Comparison of ENCODE assay signal across 11 cellular contexts in genomic region chr2:28102455-28102874, GRCh38.
DNase-seq lines count a peak whose midpoint lies in the region; ATAC-seq and TF ChIP-seq lines count a peak whose summit lies in the region.
"Had no signal": no experiment of that assay in that cellular context is flagged by ENCODE, and none has a peak within 500 bp of the region (broad histone marks: within the 10 kb centered on the region; RNA-seq: fewer than 3 reads in every experiment).

No MANE protein-coding gene starts in this region.

- peak; percentile 74 to 87 (median 82) for ATAC-seq in psoas muscle
- ATAC-seq in GM21526 (IDR thresholded peaks at IDR 0.05; ENCODE audit: low FRiP score, unreplicated experiment), result no peak

- no peaks in the 10 kb centered on the region for H3K9me3 ChIP-seq in psoas muscle
- H3K9me3 ChIP-seq: Caco-2 had no signal

- DNase-seq in BJ (ENCODE audit: low read depth) (peak; percentile 34), OCI-M1 (lab: John Stamatoyannopoulos, UW) (peak; percentile 81), fibroblast of peridontal ligament (ENCODE audit: extremely low read depth) (peak; percentile 93), psoas muscle (no peak), superior temporal gyrus (ENCODE audit: extremely low spot score) (no peak), DMS79 treated with DMSO at 0.1 percent for 48 hours (lab: John Stamatoyannopoulos, UW) (no peak), NCI-H2196 treated with DMSO at 0.1 percent for 48 hours (lab: John Stamatoyannopoulos, UW; ENCODE audit: unreplicated experiment) (no peak)
- DNase-seq: Caco-2, islet precursor cell had no signal

- peaks cover 42% of the 10 kb centered on the region for H3K4me1 ChIP-seq in psoas muscle
- H3K4me1 ChIP-seq: Caco-2 had no signal

- POLR2A ChIA-PET in BJ (lab: Charles Lee), result interaction anchor here (0.7 kb wide), 1 partner anchor 270 kb away, joined by 3 read pairs; no protein-coding TSS in a partner anchor

- H3K36me3 ChIP-seq in BJ (ENCODE audit: control insufficient read depth, insufficient read depth, low read length) (no peaks in the 10 kb centered on the region), psoas muscle (ENCODE audit: insufficient read depth in 1 of 2, low read depth in 1 of 2) (no peaks in the 10 kb centered on the region)

- WGBS in psoas muscle, 3 donors, result 8 to 9% (median 9%) methylated on average over 1 of the region's 1 CpG

- CTCF ChIA-PET in BJ (lab: Yijun Ruan, JAX), result interaction anchor here (0.6 to 1.6 kb wide), 5 partner anchors 10 to 348 kb away, joined by 3 to 9 read pairs (median 3); no protein-coding TSS in a partner anchor

- H3K4me3 ChIP-seq in BJ (ENCODE audit: low read depth, low read length) (no peak overlapping the region), psoas muscle (peak overlapping the region; percentile 46)

- TF ChIP-seq CTCF in BJ (IDR thresholded peaks at IDR 0.05; ENCODE audit: insufficient read depth, low read depth, low read length), result no peak
- no peak for TF ChIP-seq CTCF in psoas muscle (IDR thresholded peaks at IDR 0.05)

- intact Hi-C loops in psoas muscle (cut with DNase I), result loop anchor here in 1 of 2 donors (2.0 to 5.0 kb wide), 2 partner anchors 294 to 310 kb away; no protein-coding TSS in a partner anchor

- peak overlapping the region; percentile 72 for H3K27ac ChIP-seq in psoas muscle
- H3K27ac ChIP-seq: KMS-11 had no signal

- no peaks in the 10 kb centered on the region for H3K27me3 ChIP-seq in BJ (ENCODE audit: control insufficient read depth, insufficient read depth, low read length)
- H3K27me3 ChIP-seq in psoas muscle (ENCODE audit: insufficient read depth in 3 of 3, low read length in 2 of 3), result no peaks in the 10 kb centered on the region

Comparison
In these comparisons a context has a peak if more than half of its experiments do, and no peak if none do; other contexts are left out.
1. DNase-seq: peak in BJ (single experiment), OCI-M1 (single experiment) and fibroblast of peridontal ligament (single experiment); none in psoas muscle (0 of 2), superior temporal gyrus (single experiment), DMS79 treated with DMSO at 0.1 percent for 48 hours (single experiment) and NCI-H2196 treated with DMSO at 0.1 percent for 48 hours (single experiment).